ENCODE assay signal across 8 cellular contexts in the genomic region with DNA sequence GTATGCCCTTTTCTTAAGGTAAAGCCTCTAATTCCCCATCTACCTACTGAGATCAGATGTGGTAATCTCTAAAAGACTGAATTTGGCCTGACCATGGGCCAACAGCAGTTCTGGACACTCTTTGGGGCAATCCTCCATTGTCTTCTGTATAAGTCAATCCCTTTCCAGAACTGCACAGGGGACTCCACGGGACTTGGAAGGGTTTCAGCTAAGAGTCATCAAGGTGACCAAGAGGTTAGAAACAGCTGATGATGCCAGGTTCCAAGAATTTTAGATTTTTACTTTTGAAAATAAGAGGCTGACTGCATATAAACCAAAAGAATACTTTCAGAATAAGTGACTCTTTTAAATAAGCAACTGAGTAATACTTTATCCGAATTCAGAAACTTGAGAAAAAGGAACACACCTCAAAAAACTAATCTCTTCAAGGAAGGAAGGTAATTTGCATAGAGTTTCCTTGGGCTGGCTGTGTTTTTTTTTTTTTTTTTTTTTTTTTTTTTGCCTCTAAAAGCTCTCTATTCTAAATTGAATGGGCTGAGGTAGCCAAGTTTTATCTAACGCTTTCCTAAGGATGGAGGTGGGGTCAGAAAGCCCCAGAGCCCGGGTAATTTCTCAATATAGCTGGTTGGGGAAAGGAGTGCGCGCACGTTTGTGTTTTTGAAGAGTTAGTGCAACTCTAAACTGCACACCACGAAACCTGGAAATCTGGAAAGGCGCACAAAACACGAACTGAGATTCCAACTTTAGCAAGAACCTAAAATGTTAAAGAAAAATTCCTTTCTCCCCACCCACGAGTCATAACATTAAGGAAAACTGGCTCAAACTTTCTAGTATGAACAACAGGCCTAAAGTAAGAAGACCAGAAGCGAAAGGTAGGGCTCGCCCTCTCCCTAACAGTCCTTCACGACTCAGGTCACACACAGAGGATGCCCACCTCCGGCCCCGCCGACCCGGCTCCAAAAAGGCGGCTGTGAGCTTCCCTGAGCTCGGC. TPM values are rescaled to one million over a fixed set of nuclear protein-coding genes. Genes with fewer than 3 reads are reported as not detected.
A peak's percentile ranks its signal among the peaks of the same experiment; 100 is the strongest.
DNase-seq lines count a peak whose midpoint lies in the region; ATAC-seq, FAIRE-seq and TF ChIP-seq lines count a peak whose summit lies in the region.

No MANE protein-coding gene starts in this region.

- no peak for DNase-seq in A549 (ENCODE audit: low read depth in 1 of 2, low spot score in 1 of 2)
- no peak for DNase-seq in H7
- DNase-seq in astrocyte (ENCODE audit: low read depth): peak; percentile 35
- DNase-seq in left lung: no peak
- DNase-seq in tibial artery: peak in 1 of 2 donors; percentile 45
- DNase-seq in SW 1271 (lab: John Stamatoyannopoulos, UW): no peak
- no peak for DNase-seq in NCI-H1436 (lab: John Stamatoyannopoulos, UW)
- no peak for DNase-seq in dedifferentiated amniotic fluid mesenchymal stem cell (ENCODE audit: extremely low spot score)

- ATAC-seq in A549 (no peak), left lung (no peak)

- peaks cover 4% of the 10 kb centered on the region for H3K9me3 Mint-ChIP-seq in astrocyte (ENCODE audit: unreplicated experiment)

- FAIRE-seq in A549 (lab: Jason Lieb, UNC) (no peak), astrocyte (lab: Jason Lieb, UNC) (no peak)

- H3K27ac Mint-ChIP-seq in astrocyte (ENCODE audit: unreplicated experiment): peak overlapping the region; percentile 93

- H3K79me2 ChIP-seq in astrocyte (ENCODE audit: insufficient read depth, low read length): peaks cover 63% of the 10 kb centered on the region

- H3K36me3 ChIP-seq in H7 (replicated peaks; ENCODE audit: control insufficient read depth, insufficient read depth, low read length) (peaks cover 41% of the 10 kb centered on the region), astrocyte (ENCODE audit: insufficient read depth, low read length) (peaks cover 35% of the 10 kb centered on the region), left lung (peaks cover 3 to 51% of the 10 kb centered on the region in 2 donors), tibial artery (peaks cover 18 to 41% (median 22%) of the 10 kb centered on the region in 3 donors)

- 2% methylated on average over 19 of the region's 20 CpGs for WGBS in A549 (ENCODE audit: missing lambda C conversion rate)

- TF ChIP-seq RAD21 in A549 (conservative IDR thresholded peaks at IDR 0.05 in 1 of 2, IDR thresholded peaks at IDR 0.05 in 1 of 2): no peak

- CTCF ChIA-PET in A549 (lab: Yijun Ruan, JAX): interaction anchor here (1.1 to 3.8 kb wide), 12 partner anchors 8 to 172 kb away, joined by 3 to 27 read pairs (median 6); a partner anchor contains a TSS

- H3K4me1 ChIP-seq in A549 (peaks cover 28% of the 10 kb centered on the region), astrocyte (ENCODE audit: insufficient read depth, low read length) (peaks cover 31% of the 10 kb centered on the region), left lung (peaks cover 15 to 50% of the 10 kb centered on the region in 2 donors), tibial artery (peaks cover 0 to 47% (median 36%) of the 10 kb centered on the region in 4 donors)

- intact Hi-C loops in left lung (cut with DNase I) (no loop called here), tibial artery (cut with DNase I; ENCODE audit: low total_unique reads) (no loop called here)

- peak overlapping the region; percentile 99 for H3K9ac ChIP-seq in astrocyte (ENCODE audit: low read length)

- H4K20me1 ChIP-seq in astrocyte (ENCODE audit: insufficient read depth, low read length): peaks cover 61% of the 10 kb centered on the region

- H3K27me3 ChIP-seq in H7 (ENCODE audit: control insufficient read depth, insufficient read depth, low read length) (no peaks in the 10 kb centered on the region), astrocyte (ENCODE audit: insufficient read depth, low read length) (no peaks in the 10 kb centered on the region), left lung (no peaks in the 10 kb centered on the region), tibial artery (no peaks in the 10 kb centered on the region)

- TF ChIP-seq CTCF in A549 (IDR thresholded peaks at IDR 0.05): no peak
- TF ChIP-seq CTCF in astrocyte (IDR thresholded peaks at IDR 0.05; ENCODE audit: insufficient read depth, low read depth, low read length): no peak
- TF ChIP-seq CTCF in left lung (IDR thresholded peaks at IDR 0.05): no peak
- TF ChIP-seq CTCF in tibial artery (IDR thresholded peaks at IDR 0.05): no peak

- H3K4me3 ChIP-seq in A549 (peak overlapping the region; percentile 92), H7 (ENCODE audit: insufficient read depth, low read depth, low read length) (peak overlapping the region; percentile 97), astrocyte (ENCODE audit: insufficient read depth, low read depth, low read length) (peak overlapping the region; percentile 97), left lung (peak overlapping the region; percentile 98), tibial artery (peak overlapping the region; percentile 85 to 95)

- H3K4me1 Mint-ChIP-seq in astrocyte (ENCODE audit: low read depth, unreplicated experiment): peaks cover 20% of the 10 kb centered on the region

- H2AFZ ChIP-seq in astrocyte (ENCODE audit: low read depth, low read length): no peak overlapping the region

- peaks cover 30% of the 10 kb centered on the region for H3K36me3 Mint-ChIP-seq in astrocyte (ENCODE audit: low read depth, unreplicated experiment)

- POLR2A ChIA-PET in A549 (lab: Yijun Ruan, JAX): interaction anchor here (1.3 to 3.2 kb wide), 15 partner anchors 9 to 369 kb away, joined by 3 to 47 read pairs (median 6); a partner anchor contains a TSS

- H3K27ac ChIP-seq in A549 (peak overlapping the region; percentile 97 to 98), astrocyte (ENCODE audit: low read depth, low read length) (peak overlapping the region; percentile 95), left lung (peak overlapping the region; percentile 100), tibial artery (peak overlapping the region; percentile 96 to 99)

- H3K4me3 Mint-ChIP-seq in astrocyte (ENCODE audit: unreplicated experiment): peak overlapping the region; percentile 98

- H3K9me3 ChIP-seq in A549 (no peaks in the 10 kb centered on the region), astrocyte (ENCODE audit: insufficient read depth, low read depth, low read length) (no peaks in the 10 kb centered on the region), left lung (no peaks in the 10 kb centered on the region), tibial artery (no peaks in the 10 kb centered on the region)

- no peaks in the 10 kb centered on the region for H3K27me3 Mint-ChIP-seq in astrocyte (ENCODE audit: low read depth, unreplicated experiment)

- H3K4me2 ChIP-seq in A549 (peak overlapping the region; percentile 83), astrocyte (ENCODE audit: low read length) (peak overlapping the region; percentile 87)

- no peak for TF ChIP-seq POLR2A in A549 (IDR thresholded peaks at IDR 0.05; ENCODE audit: low read length)

- TF ChIP-seq EP300 in A549 (IDR thresholded peaks at IDR 0.05): no peak

TF ChIP-seq in A549, 52 proteins besides CTCF, POLR2A, EP300 and RAD21 (continues in another document):
- no peak for TF ChIP-seq FOSB (CRISPR knock-in tag; IDR thresholded peaks at IDR 0.05)

RNA-seq across cellular contexts. Expression of a gene that starts 1.3 kb away (rescaled TPM):
- polyA plus RNA-seq in A549 (2011; rRNA removed) (428 and 543 TPM in 2 replicates), A549 (2017; fragmentation: RNase III; extraction: RNeasy Plus Mini Kit Qiagen cat#74134 plus additional on column Dnase treatment) (376 to 390 TPM (median 380 TPM) in 3 replicates)
- polyA plus RNA-seq in A549 (2012; cell fraction: cytosol; rRNA removed): 274 and 325 TPM in 2 replicates
- 613 and 632 TPM in 2 replicates for polyA plus RNA-seq in A549 (2012; cell fraction: nucleus; rRNA removed)
- 597 and 682 TPM in 2 replicates for polyA minus RNA-seq in A549 (2011; rRNA and poly(A)+ RNA removed)
- 509 and 709 TPM in 2 replicates for total RNA-seq in H7 (2014; rRNA removed; shearing (Covaris generic))
- total RNA-seq in astrocyte (366 and 390 TPM in 2 replicates), left lung (100 to 1,000 TPM; 228 to 327 TPM)

RNA-seq across cellular contexts. Expression of a gene that starts 8.6 kb away (rescaled TPM):
- 34.9 and 39.7 TPM in 2 replicates for polyA plus RNA-seq in A549 (2011; rRNA removed)
- 42.2 and 47.5 TPM in 2 replicates for polyA plus RNA-seq in A549 (2012; cell fraction: cytosol; rRNA removed)
- 132 and 165 TPM in 2 replicates for polyA plus RNA-seq in A549 (2012; cell fraction: nucleus; rRNA removed)
- polyA plus RNA-seq in A549 (2017; fragmentation: RNase III; extraction: RNeasy Plus Mini Kit Qiagen cat#74134 plus additional on column Dnase treatment): 50.3 to 53.5 TPM (median 53.5 TPM) in 3 replicates
- polyA minus RNA-seq in A549 (2011; rRNA and poly(A)+ RNA removed): 37.3 and 38.6 TPM in 2 replicates
- total RNA-seq in H7 (2014; rRNA removed; shearing (Covaris generic)): 87.1 and 89.6 TPM in 2 replicates
- 11.0 and 14.1 TPM in 2 replicates for total RNA-seq in astrocyte
- 10 to 100 TPM; 18.7 to 28.3 TPM for total RNA-seq in left lung

RNA-seq across cellular contexts. Expression of a gene that starts 25.3 kb away (rescaled TPM):
- polyA plus RNA-seq in A549 (2011; rRNA removed): 50.4 and 60.0 TPM in 2 replicates
- polyA plus RNA-seq in A549 (2012; cell fraction: cytosol; rRNA removed): 33.9 and 43.3 TPM in 2 replicates
- polyA plus RNA-seq in A549 (2012; cell fraction: nucleus; rRNA removed): 92.6 and 98.6 TPM in 2 replicates
- polyA plus RNA-seq in A549 (2017; fragmentation: RNase III; extraction: RNeasy Plus Mini Kit Qiagen cat#74134 plus additional on column Dnase treatment): 39.6 to 47.0 TPM (median 45.3 TPM) in 3 replicates
- polyA minus RNA-seq in A549 (2011; rRNA and poly(A)+ RNA removed): 67.2 and 75.7 TPM in 2 replicates
- 29.6 and 29.8 TPM in 2 replicates for total RNA-seq in H7 (2014; rRNA removed; shearing (Covaris generic))
- total RNA-seq in astrocyte: 19.7 and 20.8 TPM in 2 replicates
- total RNA-seq in left lung: 10 to 100 TPM; 29.8 to 30.7 TPM

RNA-seq across cellular contexts. Expression of a gene that starts 31.8 kb away (rescaled TPM):
- 196 and 230 TPM in 2 replicates for polyA plus RNA-seq in A549 (2011; rRNA removed)
- polyA plus RNA-seq in A549 (2012; cell fraction: cytosol; rRNA removed): 405 and 412 TPM in 2 replicates
- polyA plus RNA-seq in A549 (2012; cell fraction: nucleus; rRNA removed): 220 and 284 TPM in 2 replicates
- 180 to 191 TPM (median 189 TPM) in 3 replicates for polyA plus RNA-seq in A549 (2017; fragmentation: RNase III; extraction: RNeasy Plus Mini Kit Qiagen cat#74134 plus additional on column Dnase treatment)
- polyA minus RNA-seq in A549 (2011; rRNA and poly(A)+ RNA removed): 151 and 160 TPM in 2 replicates
- 211 and 244 TPM in 2 replicates for total RNA-seq in H7 (2014; rRNA removed; shearing (Covaris generic))
- 83.1 and 85.1 TPM in 2 replicates for total RNA-seq in astrocyte
- 10 to 100 TPM; 62.3 to 90.3 TPM for total RNA-seq in left lung

RNA-seq across cellular contexts. Expression of a gene that starts 44.5 kb away (rescaled TPM):
- polyA plus RNA-seq in A549 (2011; rRNA removed) (11.8 and 14.3 TPM in 2 replicates), A549 (2017; fragmentation: RNase III; extraction: RNeasy Plus Mini Kit Qiagen cat#74134 plus additional on column Dnase treatment) (10.8 to 14.0 TPM (median 11.6 TPM) in 3 replicates)
- polyA plus RNA-seq in A549 (2012; cell fraction: cytosol; rRNA removed): 7.0 and 8.3 TPM in 2 replicates
- polyA plus RNA-seq in A549 (2012; cell fraction: nucleus; rRNA removed): 14.1 TPM in 2 replicates
- 11.0 and 15.0 TPM in 2 replicates for polyA minus RNA-seq in A549 (2011; rRNA and poly(A)+ RNA removed)
- total RNA-seq in H7 (2014; rRNA removed; shearing (Covaris generic)): 9.4 and 13.9 TPM in 2 replicates
- total RNA-seq in astrocyte (68.9 and 76.9 TPM in 2 replicates), left lung (10 to 100 TPM; 26.1 to 30.9 TPM)
